ENCODE assay signal across 20 cellular contexts in genomic region chr10:23069019-23069665, GRCh38. TPM values are rescaled to one million over a fixed set of nuclear protein-coding genes. Genes with fewer than 3 reads are reported as not detected.
DNase-seq lines count a peak whose midpoint lies in the region; ATAC-seq and FAIRE-seq lines count a peak whose summit lies in the region.
"Had no signal": no experiment of that assay in that cellular context is flagged by ENCODE, and none has a peak within 500 bp of the region (broad histone marks: within the 10 kb centered on the region; RNA-seq: fewer than 3 reads in every experiment).

No MANE protein-coding gene starts in this region.

- no peaks in the 10 kb centered on the region for H3K27me3 ChIP-seq in trophoblast cell (ENCODE audit: insufficient read depth, low read length)

- no peak overlapping the region for H3K4ac ChIP-seq in trophoblast cell (ENCODE audit: low read depth, low read length)

- H4K91ac ChIP-seq in trophoblast cell (ENCODE audit: low read depth, low read length) = no peak overlapping the region

- H3K14ac ChIP-seq in trophoblast cell (ENCODE audit: low read length) = no peak overlapping the region

- H3K4me2 ChIP-seq in trophoblast cell (ENCODE audit: low read length) = no peak overlapping the region
- H3K4me2 ChIP-seq: PC-9 had no signal

- WGBS in trophoblast cell (ENCODE audit: extremely low coverage, insufficient coverage, insufficient read length) = no CpG with 5 or more reads among the region's 9 CpGs

- no peak overlapping the region for H3K27ac ChIP-seq in trophoblast cell (ENCODE audit: low read depth, low read length)
- H3K27ac ChIP-seq: GM23248, PC-9, SK-N-MC had no signal

- H3K4me1 ChIP-seq in trophoblast cell (ENCODE audit: control insufficient read depth in 1 of 2, insufficient read depth in 2 of 2, low read length in 2 of 2) = peaks cover 0 to 3% of the 10 kb centered on the region in 2 experiments

- H2BK12ac ChIP-seq in trophoblast cell (ENCODE audit: low read length) = no peak overlapping the region

- H3K79me1 ChIP-seq in trophoblast cell (ENCODE audit: low read length) = peaks cover 2% of the 10 kb centered on the region

- ATAC-seq in GM19025 (IDR thresholded peaks at IDR 0.05; ENCODE audit: low read depth, unreplicated experiment) = peak; percentile 47
- ATAC-seq: Right ventricle myocardium inferior had no signal

- peak; percentile 10 for DNase-seq in stimulated activated CD4-positive, alpha-beta T cell treated with anti-CD3 and anti-CD28 coated beads, Interleukin-4, amount 100 ng/mL, for 24 hours
- DNase-seq in stimulated activated CD4-positive, alpha-beta T cell treated with anti-CD3 and anti-CD28 coated beads, Interleukin-4, amount 100 ng/mL, for 1 hour = no peak
- DNase-seq in amniotic epithelial cell (ENCODE audit: low read depth) (peak; percentile 56), trophoblast cell (no peak), NCI-H226 (no peak), RCC 7860 (ENCODE audit: low spot score) (no peak)
- DNase-seq: ACHN; CD4-positive, alpha-beta T cell; GF-D8; GM23248; MM.1S; NCI-H1105; NCI-H1694 treated with DMSO at 0.1 percent for 48 hours; NCI-H446; PC-9 had no signal

- H3K79me2 ChIP-seq in trophoblast cell (ENCODE audit: control insufficient read depth, insufficient read depth, low read length, poor library complexity) = no peaks in the 10 kb centered on the region

- H3K9ac ChIP-seq in trophoblast cell (ENCODE audit: low read length) = no peak overlapping the region
- H3K9ac ChIP-seq: GM23248 had no signal

- FAIRE-seq in RCC 7860 (lab: Jason Lieb, UNC) = no peak
- FAIRE-seq: D721Med, GM18507 had no signal

- H3K23ac ChIP-seq in trophoblast cell (ENCODE audit: low read length) = no peak overlapping the region

- no peak overlapping the region for H2BK120ac ChIP-seq in trophoblast cell (ENCODE audit: insufficient read depth, low read length, poor library complexity)

- H4K8ac ChIP-seq in trophoblast cell (ENCODE audit: low read depth, low read length) = no peak overlapping the region

- no peaks in the 10 kb centered on the region for H3K36me3 ChIP-seq in trophoblast cell (ENCODE audit: control insufficient read depth in 1 of 2, insufficient read depth in 2 of 2, low read length in 2 of 2)

- no peak overlapping the region for H4K12ac ChIP-seq in trophoblast cell (ENCODE audit: low read depth, low read length)

- H2BK5ac ChIP-seq in trophoblast cell (ENCODE audit: low read depth, low read length, poor library complexity) = no peak overlapping the region

- H3K18ac ChIP-seq in trophoblast cell (ENCODE audit: low read length) = no peak overlapping the region

- no peak overlapping the region for H2AFZ ChIP-seq in trophoblast cell (ENCODE audit: insufficient read depth, low read length, poor library complexity)
- H2AFZ ChIP-seq: GM23248, PC-9 had no signal

- H3K9me3 ChIP-seq in trophoblast cell (ENCODE audit: insufficient read depth, low read depth, low read length) = no peaks in the 10 kb centered on the region

- no peak overlapping the region for H3K4me3 ChIP-seq in trophoblast cell (ENCODE audit: low read depth, low read length)
- H3K4me3 ChIP-seq: GM23248, PC-9, SK-N-MC had no signal

- no peak overlapping the region for H2AK5ac ChIP-seq in trophoblast cell (ENCODE audit: low read length)

RNA-seq across cellular contexts. Expression of gene MSRB2, which starts 26.2 kb away (rescaled TPM):
- 11.3 and 12.8 TPM in 2 replicates for polyA plus RNA-seq in trophoblast cell (2013)

Comparison
In these comparisons a context has a peak if more than half of its experiments do, and no peak if none do; other contexts are left out.
1. DNase-seq: peak in stimulated activated CD4-positive, alpha-beta T cell treated with anti-CD3 and anti-CD28 coated beads, Interleukin-4, amount 100 ng/mL, for 24 hours (single experiment) and amniotic epithelial cell (single experiment); none in stimulated activated CD4-positive, alpha-beta T cell treated with anti-CD3 and anti-CD28 coated beads, Interleukin-4, amount 100 ng/mL, for 1 hour (single experiment), trophoblast cell (0 of 2), NCI-H226 (single experiment) and RCC 7860 (single experiment).